In genomic region chr4:7430368-7430964, GRCh38 we compare ENCODE assay signal across 22 cellular contexts. TPM values are rescaled to one million over a fixed set of nuclear protein-coding genes. Genes with fewer than 3 reads are reported as not detected.
A peak's percentile ranks its signal among the peaks of the same experiment; 100 is the strongest.
DNase-seq lines count a peak whose midpoint lies in the region; ATAC-seq and TF ChIP-seq lines count a peak whose summit lies in the region.
"Had no signal": no experiment of that assay in that cellular context is flagged by ENCODE, and none has a peak within 500 bp of the region (broad histone marks: within the 10 kb centered on the region; RNA-seq: fewer than 3 reads in every experiment).

No MANE protein-coding gene starts in this region.

- CTCF ChIA-PET in MCF 10A (lab: Yijun Ruan, JAX), result interaction anchor here (0.6 to 0.7 kb wide), 3 partner anchors 8 to 57 kb away, joined by 3 read pairs; no protein-coding TSS in a partner anchor
- CTCF ChIA-PET in OCI-LY7 (lab: Charles Lee; ENCODE audit: unreplicated experiment), result no interaction called here

- POLR2A ChIA-PET in MCF 10A (lab: Yijun Ruan, JAX), result interaction anchor here (0.6 kb wide), 1 partner anchor 21 kb away, joined by 3 read pairs; no protein-coding TSS in a partner anchor
- POLR2A ChIA-PET in OCI-LY7 (lab: Charles Lee), result no interaction called here

- no peak overlapping the region for H3K4me2 ChIP-seq in OCI-LY7 (ENCODE audit: low read length)

- H3K9me3 ChIP-seq in breast epithelium, result no peaks in the 10 kb centered on the region
- H3K9me3 ChIP-seq in left lung, result no peaks in the 10 kb centered on the region
- H3K9me3 ChIP-seq in thyroid gland, result no peaks in the 10 kb centered on the region
- no peaks in the 10 kb centered on the region for H3K9me3 ChIP-seq in OCI-LY7 (ENCODE audit: low read length)
- H3K9me3 ChIP-seq: adrenal gland, heart right ventricle, psoas muscle, SJCRH30 had no signal

- H3K4me1 Mint-ChIP-seq in MCF 10A (ENCODE audit: insufficient read depth, unreplicated experiment), result peaks cover 19% of the 10 kb centered on the region

- H3K36me3 ChIP-seq in breast epithelium, result no peaks in the 10 kb centered on the region
- no peaks in the 10 kb centered on the region for H3K36me3 ChIP-seq in left lung
- H3K36me3 ChIP-seq in thyroid gland, result no peaks in the 10 kb centered on the region
- H3K36me3 ChIP-seq in OCI-LY7 (ENCODE audit: insufficient read depth, low read length), result no peaks in the 10 kb centered on the region
- H3K36me3 ChIP-seq: adrenal gland, heart right ventricle, SJCRH30 had no signal

- no peak overlapping the region for H2AFZ ChIP-seq in OCI-LY7 (ENCODE audit: low read length)

- no TSS peak for BruUV-seq in MCF 10A (replicated peaks; lab: Mats Ljungman, UMichigan)
- no TSS peak for BruUV-seq in OCI-LY7 (replicated peaks; lab: Mats Ljungman, UMichigan)

- intact Hi-C loops in breast epithelium (cut with DNase I; ENCODE audit: low total_unique reads), result no loop called here
- intact Hi-C loops in MCF 10A (cut with micrococcal nuclease), result no loop called here
- intact Hi-C loops in left lung (cut with DNase I), result no loop called here
- intact Hi-C loops in thyroid gland (cut with DNase I), result no loop called here
- intact Hi-C loops in OCI-LY7 (cut with micrococcal nuclease; ENCODE audit: unreplicated experiment), result no loop called here

- no peak overlapping the region for H3K27ac Mint-ChIP-seq in MCF 10A (ENCODE audit: low read depth, unreplicated experiment)
- H3K27ac Mint-ChIP-seq: activated T-cell treated with anti-CD3 and anti-CD28 coated beads, Interleukin-2, amount 50 U/mL, for 24 hours; CD4-positive, alpha-beta T cell had no signal

- H3K9me2 ChIP-seq in OCI-LY7 (ENCODE audit: insufficient read depth, low read length), result no peaks in the 10 kb centered on the region

- ATAC-seq in left lung (peak; percentile 27), HG02884 (IDR thresholded peaks at IDR 0.05; ENCODE audit: unreplicated experiment) (no peak)
- no peak for ATAC-seq in stimulated activated naive CD8-positive, alpha-beta T cell treated with anti-CD3 and anti-CD28 coated beads, Interleukin-15, Interleukin-2, amounts not matched to agents 100 U/mL and 50 U/mL, for 24 hours
- ATAC-seq: heart right ventricle, left cardiac atrium, psoas muscle had no signal

- H3K4me3 ChIP-seq in breast epithelium, result no peak overlapping the region
- no peak overlapping the region for H3K4me3 ChIP-seq in left lung
- H3K4me3 ChIP-seq in thyroid gland (replicated peaks in 1 of 3), result no peak overlapping the region
- H3K4me3 ChIP-seq in OCI-LY7 (ENCODE audit: low read depth, low read length, poor library complexity, severe bottlenecking), result no peak overlapping the region
- H3K4me3 ChIP-seq: adrenal gland, heart right ventricle, psoas muscle, SJCRH30 had no signal

- TF ChIP-seq CTCF in breast epithelium (IDR thresholded peaks at IDR 0.05), result no peak
- TF ChIP-seq CTCF in MCF 10A (IDR thresholded peaks at IDR 0.05; ENCODE audit: unreplicated experiment), result no peak
- no peak for TF ChIP-seq CTCF in left lung (IDR thresholded peaks at IDR 0.05)
- TF ChIP-seq CTCF in thyroid gland (IDR thresholded peaks at IDR 0.05), result no peak
- TF ChIP-seq CTCF in OCI-LY7 (conservative IDR thresholded peaks at IDR 0.05; ENCODE audit: low read length), result no peak

- no peaks in the 10 kb centered on the region for H3K79me2 ChIP-seq in OCI-LY7 (ENCODE audit: insufficient read depth, low read depth, low read length)

- no peaks in the 10 kb centered on the region for H3K9me3 Mint-ChIP-seq in MCF 10A (ENCODE audit: unreplicated experiment)
- H3K9me3 Mint-ChIP-seq: activated T-cell treated with anti-CD3 and anti-CD28 coated beads, Interleukin-2, amount 50 U/mL, for 24 hours; CD4-positive, alpha-beta T cell; central memory CD8-positive, alpha-beta T cell had no signal

- H3K36me3 Mint-ChIP-seq in MCF 10A (ENCODE audit: insufficient read depth, unreplicated experiment), result no peaks in the 10 kb centered on the region

- no peaks in the 10 kb centered on the region for H3K4me1 ChIP-seq in breast epithelium
- H3K4me1 ChIP-seq in left lung, result peaks cover 5% of the 10 kb centered on the region in 2 donors
- peaks cover 0 to 5% of the 10 kb centered on the region in 2 donors for H3K4me1 ChIP-seq in thyroid gland
- H3K4me1 ChIP-seq in OCI-LY7 (ENCODE audit: insufficient read depth, low read length, poor library complexity, severe bottlenecking), result no peaks in the 10 kb centered on the region
- H3K4me1 ChIP-seq: adrenal gland, psoas muscle, SJCRH30 had no signal

- peak; percentile 50 to 71 for DNase-seq in breast epithelium (ENCODE audit: low spot score in 2 of 2)
- DNase-seq in MCF 10A (ENCODE audit: unreplicated experiment), result no peak
- DNase-seq in SW480 (ENCODE audit: low spot score), result peak; percentile 67
- DNase-seq in left lung, result peak; percentile 30 to 80
- DNase-seq in thyroid gland, result peak; percentile 26 to 46
- DNase-seq in OCI-LY7 (ENCODE audit: low spot score), result no peak
- no peak for DNase-seq in stimulated activated naive CD8-positive, alpha-beta T cell treated with anti-CD3 and anti-CD28 coated beads, Interleukin-15, Interleukin-2, amounts not matched to agents 100 U/mL and 50 U/mL, for 24 hours
- DNase-seq: activated T-cell treated with anti-CD3 and anti-CD28 coated beads, Interleukin-2, amount 50 U/mL, for 24 hours; effector CD8-positive, alpha-beta T cell; heart right ventricle; Karpas-422; left cardiac atrium; NCI-H1436; NCI-H446; SJCRH30; stimulated activated naive CD4-positive, alpha-beta T cell treated with Interleukin-2 at 50 U/mL for 16 hours; T1000 had no signal

- no peaks in the 10 kb centered on the region for H4K20me1 ChIP-seq in OCI-LY7 (ENCODE audit: insufficient read depth, low read length)

- no peak overlapping the region for H3K27ac ChIP-seq in breast epithelium
- H3K27ac ChIP-seq in left lung, result no peak overlapping the region
- no peak overlapping the region for H3K27ac ChIP-seq in thyroid gland
- no peak overlapping the region for H3K27ac ChIP-seq in OCI-LY7 (ENCODE audit: low read depth, low read length, poor library complexity, severe bottlenecking)
- H3K27ac ChIP-seq: adrenal gland, heart right ventricle, psoas muscle, SJCRH30 had no signal

- no peak for TF ChIP-seq POLR2A in breast epithelium (IDR thresholded peaks at IDR 0.05)
- no peak for TF ChIP-seq POLR2A in thyroid gland (IDR thresholded peaks at IDR 0.05)

- H3K27me3 ChIP-seq in breast epithelium (no peaks in the 10 kb centered on the region), left lung (no peaks in the 10 kb centered on the region), thyroid gland (no peaks in the 10 kb centered on the region)
- H3K27me3 ChIP-seq: adrenal gland, heart right ventricle had no signal

- no peak overlapping the region for H3K4me3 Mint-ChIP-seq in MCF 10A (ENCODE audit: unreplicated experiment)
- H3K4me3 Mint-ChIP-seq: activated T-cell treated with anti-CD3 and anti-CD28 coated beads, Interleukin-2, amount 50 U/mL, for 24 hours; CD4-positive, alpha-beta T cell; central memory CD8-positive, alpha-beta T cell had no signal

- H3K27me3 Mint-ChIP-seq in MCF 10A (ENCODE audit: insufficient read depth, unreplicated experiment), result no peaks in the 10 kb centered on the region
- H3K27me3 Mint-ChIP-seq: CD4-positive, alpha-beta T cell had no signal

- WGBS in thyroid gland, 2 donors, result 63 to 67% methylated on average over 12 to 14 of the region's 16 CpGs

RNA-seq across cellular contexts. Expression of gene PSAPL1, which starts 4.3 kb away (rescaled TPM):
- under 1 TPM in 1 of 3 donors, not detected in 2; 0.15 TPM for total RNA-seq in breast epithelium
- total RNA-seq in MCF 10A (2022), result not detected in 2 replicates
- under 1 TPM; 0.06 to 0.08 TPM for total RNA-seq in left lung
- not detected for total RNA-seq in thyroid gland
- total RNA-seq in OCI-LY7 (2014; rRNA removed; shearing (Covaris generic)), result not detected in 2 replicates
- total RNA-seq in OCI-LY7 (2022), result not detected in 2 replicates
- total RNA-seq: adrenal gland; CD4-positive, alpha-beta T cell; left cardiac atrium; psoas muscle; SJCRH30 had no signal

Comparison
In these comparisons a context has a peak if more than half of its experiments do, and no peak if none do; other contexts are left out.
1. DNase-seq: peak in breast epithelium (2 of 2), SW480 (single experiment), left lung (2 of 2) and thyroid gland (2 of 2); none in MCF 10A (single experiment), OCI-LY7 (single experiment) and stimulated activated naive CD8-positive, alpha-beta T cell treated with anti-CD3 and anti-CD28 coated beads, Interleukin-15, Interleukin-2, amounts not matched to agents 100 U/mL and 50 U/mL, for 24 hours (single experiment).